1 cellular context compared by ENCODE assay signal in the genomic region with DNA sequence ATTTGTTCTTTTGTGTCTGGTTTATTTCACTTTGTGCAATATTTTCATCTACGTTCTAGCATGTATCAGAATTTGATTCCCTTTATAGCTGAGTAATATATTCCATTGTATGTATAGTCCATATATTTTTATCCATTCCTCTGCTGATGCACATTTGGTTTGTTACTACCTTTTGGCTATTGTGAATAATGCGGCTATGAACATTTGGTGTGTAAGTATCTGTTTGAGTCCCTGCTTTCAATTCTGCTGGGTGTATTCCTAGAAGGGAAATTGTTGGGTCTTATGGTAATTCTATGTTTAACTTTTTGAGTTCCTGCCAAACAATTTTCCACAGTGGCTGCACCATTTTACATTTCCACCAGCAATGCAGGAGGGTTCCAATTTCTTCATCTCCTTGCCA.
TF ChIP-seq lines count a peak whose summit lies in the region.

No MANE protein-coding gene starts in this region.

TF ChIP-seq in GM12878, 131 proteins besides CTCF, POLR2A, EP300 and RAD21:
- no peak for TF ChIP-seq RUNX3 (IDR thresholded peaks at IDR 0.05; ENCODE audit: low read length)
- no peak for TF ChIP-seq KLF5 (IDR thresholded peaks at IDR 0.05; ENCODE audit: partially characterized antibody)
- TF ChIP-seq CBX5 (IDR thresholded peaks at IDR 0.05; ENCODE audit: low read depth), result no peak
- TF ChIP-seq RFX5 (IDR thresholded peaks at IDR 0.05; ENCODE audit: low read depth, low read length), result no peak
- TF ChIP-seq NR2F1 (conservative IDR thresholded peaks at IDR 0.05), result no peak
- TF ChIP-seq MEF2B (IDR thresholded peaks at IDR 0.05; ENCODE audit: partially characterized antibody, poor library complexity, severe bottlenecking), result no peak
